In genomic region chr9:100474082-100474949, GRCh38 we compare ENCODE assay signal across 8 cellular contexts. TPM values are rescaled to one million over a fixed set of nuclear protein-coding genes. Genes with fewer than 3 reads are reported as not detected.
A peak's percentile ranks its signal among the peaks of the same experiment; 100 is the strongest.
DNase-seq lines count a peak whose midpoint lies in the region; ATAC-seq and TF ChIP-seq lines count a peak whose summit lies in the region.

No MANE protein-coding gene starts in this region.

- H3K4me1 Mint-ChIP-seq in activated T-helper 17 cell treated with anti-CD3 and anti-CD28 coated beads, Interleukin-2, amount 50 U/mL, for 72 hours: peaks cover 5% of the 10 kb centered on the region

- no peaks in the 10 kb centered on the region for H3K36me3 Mint-ChIP-seq in activated T-helper 17 cell treated with anti-CD3 and anti-CD28 coated beads, Interleukin-2, amount 50 U/mL, for 72 hours (ENCODE audit: low read depth)

- H3K27me3 Mint-ChIP-seq in activated T-helper 17 cell treated with anti-CD3 and anti-CD28 coated beads, Interleukin-2, amount 50 U/mL, for 72 hours: peaks cover 32% of the 10 kb centered on the region

- H3K36me3 ChIP-seq in subcutaneous abdominal adipose tissue (ENCODE audit: control insufficient read depth in 5 of 5, insufficient read depth in 5 of 5, low read length in 5 of 5): no peaks in the 10 kb centered on the region

- H3K27ac Mint-ChIP-seq in activated T-helper 17 cell treated with anti-CD3 and anti-CD28 coated beads, Interleukin-2, amount 50 U/mL, for 72 hours: no peak overlapping the region

- TF ChIP-seq CTCF in GM13977 (IDR thresholded peaks at IDR 0.05; ENCODE audit: extremely low read depth, insufficient read depth, missing control alignments): no peak

- no peak for ATAC-seq in activated T-helper 17 cell treated with anti-CD3 and anti-CD28 coated beads, Interleukin-2, amount 50 U/mL, for 72 hours (replicated peaks)
- ATAC-seq in HG03439 (IDR thresholded peaks at IDR 0.05; ENCODE audit: unreplicated experiment): no peak

- H3K27ac ChIP-seq in subcutaneous abdominal adipose tissue (ENCODE audit: low read depth, low read length): no peak overlapping the region

- DNase-seq in NCI-H1417 (lab: John Stamatoyannopoulos, UW) (peak in 2 of 3 experiments; percentile 50 to 69), NCI-H1417 treated with DMSO at 0.1 percent for 48 hours (lab: John Stamatoyannopoulos, UW) (no peak), GM19240 (ENCODE audit: insufficient read length, low spot score) (no peak), GM13977 (ENCODE audit: low spot score) (no peak)

- in situ Hi-C loops in GM13977 (cut with MboI; ENCODE audit: low pct_unique_long_range_greater_than_20kb, low sequenced_read_pairs, unreplicated experiment): no loop called here

- H3K4me3 ChIP-seq in iPS-11a (ENCODE audit: low read depth, low read length) (peak overlapping the region; percentile 77), subcutaneous abdominal adipose tissue (ENCODE audit: low read depth in 1 of 5, low read length in 5 of 5) (peak overlapping the region in 3 of 5 donors; percentile 58 to 72 (median 69))

- H3K4me3 Mint-ChIP-seq in activated T-helper 17 cell treated with anti-CD3 and anti-CD28 coated beads, Interleukin-2, amount 50 U/mL, for 72 hours: peak overlapping the region; percentile 52

- no peaks in the 10 kb centered on the region for H3K9me3 Mint-ChIP-seq in activated T-helper 17 cell treated with anti-CD3 and anti-CD28 coated beads, Interleukin-2, amount 50 U/mL, for 72 hours

- H3K4me1 ChIP-seq in subcutaneous abdominal adipose tissue (ENCODE audit: control insufficient read depth in 5 of 5, insufficient read depth in 5 of 5, low read length in 5 of 5): peaks cover 0 to 13% (median 8%) of the 10 kb centered on the region in 5 donors

- no peak overlapping the region for H3K9ac ChIP-seq in subcutaneous abdominal adipose tissue (ENCODE audit: low read length in 5 of 5)

- peaks cover 0 to 7% (median 4%) of the 10 kb centered on the region in 5 donors for H3K27me3 ChIP-seq in subcutaneous abdominal adipose tissue (ENCODE audit: control insufficient read depth in 5 of 5, insufficient read depth in 4 of 5, low read length in 5 of 5)

- H3K9me3 ChIP-seq in subcutaneous abdominal adipose tissue (ENCODE audit: control insufficient read depth in 5 of 5, low read length in 5 of 5): no peaks in the 10 kb centered on the region

RNA-seq across cellular contexts. Expression of gene TMEFF1, which starts 1.4 kb away (rescaled TPM):
- total RNA-seq in activated T-helper 17 cell treated with anti-CD3 and anti-CD28 coated beads, Interleukin-2, amount 50 U/mL, for 72 hours: under 1 TPM in 1 of 2 donors, not detected in 1; 0.37 TPM

RNA-seq across cellular contexts. Expression of gene MSANTD3, which starts 47.4 kb away (rescaled TPM):
- total RNA-seq in activated T-helper 17 cell treated with anti-CD3 and anti-CD28 coated beads, Interleukin-2, amount 50 U/mL, for 72 hours: 10 to 100 TPM; 17.3 to 23.3 TPM

Comparison
In these comparisons a context has a peak if more than half of its experiments do, and no peak if none do; other contexts are left out.
1. DNase-seq: peak in NCI-H1417 (2 of 3); none in NCI-H1417 treated with DMSO at 0.1 percent for 48 hours (single experiment), GM19240 (single experiment) and GM13977 (single experiment).